ENCODE assay signal across 8 cellular contexts in genomic region chr1:6348511-6349191, GRCh38. TPM values are rescaled to one million over a fixed set of nuclear protein-coding genes. Genes with fewer than 3 reads are reported as not detected.
DNase-seq lines count a peak whose midpoint lies in the region; ATAC-seq and TF ChIP-seq lines count a peak whose summit lies in the region.

No MANE protein-coding gene starts in this region.

- no peak for TF ChIP-seq POLR2A in GM18505 (IDR thresholded peaks at IDR 0.05; ENCODE audit: borderline replicate concordance, extremely low read depth, insufficient read depth, insufficient read length)

- ATAC-seq in GM18519 (IDR thresholded peaks at IDR 0.05; ENCODE audit: low FRiP score, unreplicated experiment), result no peak
- no peak for ATAC-seq in GM18505 (IDR thresholded peaks at IDR 0.05; ENCODE audit: unreplicated experiment)

- DNase-seq in M059J (ENCODE audit: low read depth) (peak; percentile 90), activated T-cell treated with anti-CD3 and anti-CD28 coated beads for 24 hours (ENCODE audit: low read depth) (peak; percentile 12), fibroblast of mammary gland (ENCODE audit: low read depth) (peak; percentile 3), NCI-H446 treated with DMSO at 0.1 percent for 48 hours (lab: John Stamatoyannopoulos, UW) (no peak), NCI-H510A treated with DMSO at 0.1 percent for 48 hours (lab: John Stamatoyannopoulos, UW) (no peak)
- peak; percentile 24 for DNase-seq in stimulated activated CD8-positive, alpha-beta memory T cell treated with anti-CD3 and anti-CD28 coated beads, Interleukin-15, amount 100 ng/mL, for 1 hour (ENCODE audit: low read depth)

- TF ChIP-seq CTCF in fibroblast of mammary gland (conservative IDR thresholded peaks at IDR 0.05; ENCODE audit: control insufficient read depth, insufficient read depth, low read depth, low read length), result no peak

- no peak overlapping the region for H3K4me3 ChIP-seq in fibroblast of mammary gland (ENCODE audit: control insufficient read depth, low read depth, low read length)

RNA-seq across cellular contexts. Expression of gene ACOT7, which starts 44.9 kb away (rescaled TPM):
- 102 and 113 TPM in 2 replicates for total RNA-seq in M059J (2014; rRNA removed; shearing (Covaris generic))

Comparison
In these comparisons a context has a peak if more than half of its experiments do, and no peak if none do; other contexts are left out.
1. DNase-seq: peak in M059J (single experiment), activated T-cell treated with anti-CD3 and anti-CD28 coated beads for 24 hours (single experiment), fibroblast of mammary gland (single experiment) and stimulated activated CD8-positive, alpha-beta memory T cell treated with anti-CD3 and anti-CD28 coated beads, Interleukin-15, amount 100 ng/mL, for 1 hour (single experiment); none in NCI-H446 treated with DMSO at 0.1 percent for 48 hours (single experiment) and NCI-H510A treated with DMSO at 0.1 percent for 48 hours (single experiment).